In the genomic region with DNA sequence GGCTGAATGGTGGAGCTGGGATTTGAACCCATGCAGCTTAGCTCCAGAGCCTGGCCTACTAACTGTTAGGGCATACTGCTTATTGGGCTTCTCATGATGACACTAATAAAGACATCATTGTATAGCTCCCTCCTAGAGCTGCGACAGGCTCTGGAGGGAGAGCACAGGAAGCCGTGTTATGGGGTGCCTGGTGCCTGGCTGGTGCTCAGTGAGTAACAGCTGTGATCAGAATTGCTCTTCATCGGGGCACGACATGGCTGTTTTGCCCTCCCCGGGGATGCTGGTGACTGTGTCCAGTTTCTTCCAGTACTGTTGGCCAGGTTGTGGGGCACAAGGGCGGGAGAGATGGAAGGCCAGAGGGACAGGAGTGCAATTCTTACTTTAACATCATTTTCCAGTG, we compare ENCODE assay signal across 20 cellular contexts. TPM values are rescaled to one million over a fixed set of nuclear protein-coding genes. Genes with fewer than 3 reads are reported as not detected.
DNase-seq lines count a peak whose midpoint lies in the region; ATAC-seq and TF ChIP-seq lines count a peak whose summit lies in the region.
"Had no signal": no experiment of that assay in that cellular context is flagged by ENCODE, and none has a peak within 500 bp of the region (broad histone marks: within the 10 kb centered on the region; RNA-seq: fewer than 3 reads in every experiment).

No MANE protein-coding gene starts in this region.

- TF ChIP-seq POLR2A in IMR-90 (IDR thresholded peaks at IDR 0.05; ENCODE audit: low read depth, low read length), result no peak
- TF ChIP-seq POLR2A in gastrocnemius medialis (IDR thresholded peaks at IDR 0.05), result no peak

- H3K36me3 Mint-ChIP-seq in activated CD4-positive, alpha-beta T cell treated with anti-CD3 and anti-CD28 coated beads for 36 hours (ENCODE audit: low read depth), result no peaks in the 10 kb centered on the region
- peaks cover 3% of the 10 kb centered on the region for H3K36me3 Mint-ChIP-seq in central memory CD8-positive, alpha-beta T cell (ENCODE audit: insufficient read depth)
- H3K36me3 Mint-ChIP-seq in CD14-positive monocyte, result peaks cover 3% of the 10 kb centered on the region in 2 donors
- H3K36me3 Mint-ChIP-seq: activated CD8-positive, alpha-beta memory T cell treated with anti-CD3 and anti-CD28 coated beads, Interleukin-2, amount 10 ng/mL, durations not matched to agents 7 days and 5 days had no signal

- H3K9ac ChIP-seq in IMR-90 (ENCODE audit: low read depth, low read length), result no peak overlapping the region
- no peak overlapping the region for H3K9ac ChIP-seq in neuronal stem cell (ENCODE audit: low read depth, low read length, poor library complexity)

- H2AK9ac ChIP-seq in IMR-90 (replicated peaks; ENCODE audit: low read depth, low read length, poor library complexity), result no peak overlapping the region

- in situ Hi-C loops in IMR-90 (cut with MboI; ENCODE audit: low sequenced_read_pairs), result no loop called here
- in situ Hi-C loops in gastrocnemius medialis (cut with MboI; ENCODE audit: low sequenced_read_pairs in 4 of 4), result no loop called here

- intact Hi-C loops in activated CD4-positive, alpha-beta T cell treated with anti-CD3 and anti-CD28 coated beads for 36 hours (cut with DNase I, micrococcal nuclease), result no loop called here
- intact Hi-C loops in IMR-90 (cut with micrococcal nuclease) (no loop called here), gastrocnemius medialis (cut with DNase I; ENCODE audit: low total_unique reads) (no loop called here), CD14-positive monocyte (cut with micrococcal nuclease) (no loop called here)

- H2BK20ac ChIP-seq in IMR-90 (ENCODE audit: low read depth, low read length), result no peak overlapping the region

- H3K4me1 Mint-ChIP-seq in activated CD4-positive, alpha-beta T cell treated with anti-CD3 and anti-CD28 coated beads for 36 hours, result peaks cover 14% of the 10 kb centered on the region
- peaks cover 21% of the 10 kb centered on the region for H3K4me1 Mint-ChIP-seq in central memory CD8-positive, alpha-beta T cell
- H3K4me1 Mint-ChIP-seq in CD14-positive monocyte, result peaks cover 16% of the 10 kb centered on the region

- POLR2A ChIA-PET in activated CD4-positive, alpha-beta T cell treated with anti-CD3 and anti-CD28 coated beads for 36 hours (lab: Charles Lee), result interaction anchor here (0.5 kb wide), 1 partner anchor 20 kb away, joined by 3 read pairs; no protein-coding TSS in a partner anchor
- POLR2A ChIA-PET in IMR-90 (lab: Charles Lee; ENCODE audit: unreplicated experiment), result no interaction called here

- H3K4me3 ChIP-seq in IMR-90 (ENCODE audit: insufficient read depth, low read depth, low read length) (no peak overlapping the region), neuronal stem cell (ENCODE audit: low read length in 2 of 2) (no peak overlapping the region), gastrocnemius medialis (no peak overlapping the region)
- H3K4me3 ChIP-seq: heart right ventricle had no signal

- peaks cover 3% of the 10 kb centered on the region; the same call in 1 of the 2 replicates for H3K4me1 ChIP-seq in IMR-90 (ENCODE audit: control insufficient read depth, insufficient read depth, low read length)
- H3K4me1 ChIP-seq in neuronal stem cell (ENCODE audit: control insufficient read depth in 2 of 2, insufficient read depth in 1 of 2, low read depth in 1 of 2, low read length in 2 of 2), result peaks cover 5% of the 10 kb centered on the region in 2 donors
- no peaks in the 10 kb centered on the region for H3K4me1 ChIP-seq in gastrocnemius medialis

- H4K20me1 ChIP-seq in IMR-90 (ENCODE audit: insufficient read depth, low read length), result no peaks in the 10 kb centered on the region

- H3K36me3 ChIP-seq in IMR-90 (ENCODE audit: control insufficient read depth, insufficient read depth, low read length) (no peaks in the 10 kb centered on the region), neuronal stem cell (replicated peaks in 1 of 2; ENCODE audit: control insufficient read depth in 2 of 2, insufficient read depth in 2 of 2, low read length in 2 of 2) (no peaks in the 10 kb centered on the region), gastrocnemius medialis (no peaks in the 10 kb centered on the region)
- H3K36me3 ChIP-seq: heart right ventricle had no signal

- peak overlapping the region; percentile 30 for H3K4me3 Mint-ChIP-seq in activated CD4-positive, alpha-beta T cell treated with anti-CD3 and anti-CD28 coated beads for 36 hours
- H3K4me3 Mint-ChIP-seq in central memory CD8-positive, alpha-beta T cell, result peak overlapping the region; percentile 72
- H3K4me3 Mint-ChIP-seq in CD14-positive monocyte, result peak overlapping the region in 1 of 2 donors; percentile 12

- 25% methylated on average over 2 of the region's 6 CpGs; no CpG with 5 or more reads in 1 of the 2 experiments for WGBS in IMR-90 (ENCODE audit: extremely low coverage in 2 of 2, insufficient read length in 1 of 2), 2 experiments
- WGBS in neuronal stem cell (ENCODE audit: extremely low coverage in 2 of 2, insufficient read length in 2 of 2, insufficient replicate concordance in 1 of 2), 2 donors, result no CpG with 5 or more reads among the region's 6 CpGs

- H3K9me3 ChIP-seq in IMR-90 (ENCODE audit: control insufficient read depth, insufficient read depth, low read length) (peaks cover 9% of the 10 kb centered on the region), neuronal stem cell (replicated peaks in 1 of 2; ENCODE audit: control insufficient read depth in 2 of 2, insufficient read depth in 1 of 2, low read depth in 1 of 2, low read length in 2 of 2) (peaks cover 0 to 9% of the 10 kb centered on the region in 2 donors), gastrocnemius medialis (no peaks in the 10 kb centered on the region)
- H3K9me3 ChIP-seq: heart right ventricle had no signal

- H3K27ac Mint-ChIP-seq in activated CD4-positive, alpha-beta T cell treated with anti-CD3 and anti-CD28 coated beads for 36 hours, result no peak overlapping the region
- peak overlapping the region; percentile 18 for H3K27ac Mint-ChIP-seq in central memory CD8-positive, alpha-beta T cell (ENCODE audit: low read depth)
- peak overlapping the region in 1 of 7 donors; percentile 60 for H3K27ac Mint-ChIP-seq in CD14-positive monocyte
- H3K27ac Mint-ChIP-seq: activated CD8-positive, alpha-beta memory T cell treated with anti-CD3 and anti-CD28 coated beads, Interleukin-2, amount 10 ng/mL, durations not matched to agents 7 days and 5 days had no signal

- no peak overlapping the region for H2AK5ac ChIP-seq in IMR-90 (ENCODE audit: low read depth, low read length)
- no peak overlapping the region for H2AK5ac ChIP-seq in neuronal stem cell (ENCODE audit: low read depth, low read length)

- H3K27ac ChIP-seq in IMR-90 (ENCODE audit: insufficient read depth, low read length), result no peak overlapping the region
- no peak overlapping the region for H3K27ac ChIP-seq in neuronal stem cell (replicated peaks; ENCODE audit: low read length)
- no peak overlapping the region for H3K27ac ChIP-seq in gastrocnemius medialis
- H3K27ac ChIP-seq: heart right ventricle, HL-60 had no signal

- H3K9me3 Mint-ChIP-seq in activated CD4-positive, alpha-beta T cell treated with anti-CD3 and anti-CD28 coated beads for 36 hours (ENCODE audit: low read depth), result no peaks in the 10 kb centered on the region
- no peaks in the 10 kb centered on the region for H3K9me3 Mint-ChIP-seq in central memory CD8-positive, alpha-beta T cell
- H3K9me3 Mint-ChIP-seq in CD14-positive monocyte, result peaks cover 0 to 10% (median 2%) of the 10 kb centered on the region in 7 donors

- no peak for ATAC-seq in activated CD4-positive, alpha-beta T cell treated with anti-CD3 and anti-CD28 coated beads for 36 hours
- ATAC-seq in IMR-90 (ENCODE audit: low read depth), result no peak
- no peak for ATAC-seq in central memory CD8-positive, alpha-beta T cell (replicated peaks; ENCODE audit: extremely low read depth, poor library complexity, severe bottlenecking)
- no peak for ATAC-seq in gastrocnemius medialis
- ATAC-seq: activated CD8-positive, alpha-beta memory T cell treated with anti-CD3 and anti-CD28 coated beads, Interleukin-2, amount 10 ng/mL, durations not matched to agents 7 days and 5 days; heart right ventricle; left ventricle myocardium superior; PC-3 had no signal

- no peak for TF ChIP-seq RAD21 in IMR-90 (IDR thresholded peaks at IDR 0.05; ENCODE audit: low read length)

- H3K79me1 ChIP-seq in IMR-90 (ENCODE audit: low read depth in 1 of 2, low read length in 2 of 2) (no peaks in the 10 kb centered on the region), neuronal stem cell (ENCODE audit: low read depth, low read length) (no peaks in the 10 kb centered on the region)

- H3K9me1 ChIP-seq in IMR-90 (ENCODE audit: insufficient read depth, low read length), result no peaks in the 10 kb centered on the region

- H2BK5ac ChIP-seq in IMR-90 (ENCODE audit: low read depth, low read length, poor library complexity, severe bottlenecking) (no peak overlapping the region), neuronal stem cell (ENCODE audit: low read length) (no peak overlapping the region)

- peaks cover 26% of the 10 kb centered on the region for H3K27me3 Mint-ChIP-seq in activated CD4-positive, alpha-beta T cell treated with anti-CD3 and anti-CD28 coated beads for 36 hours
- H3K27me3 Mint-ChIP-seq in central memory CD8-positive, alpha-beta T cell, result peaks cover 20% of the 10 kb centered on the region
- peaks cover 7 to 55% (median 30%) of the 10 kb centered on the region in 3 donors for H3K27me3 Mint-ChIP-seq in CD14-positive monocyte (ENCODE audit: low read depth in 3 of 3)

- no peak overlapping the region for H3K18ac ChIP-seq in IMR-90 (ENCODE audit: low read depth, low read length)
- H3K18ac ChIP-seq in neuronal stem cell (ENCODE audit: low read length), result no peak overlapping the region

- H3K23ac ChIP-seq in IMR-90 (ENCODE audit: low read depth, low read length) (no peak overlapping the region), neuronal stem cell (ENCODE audit: low read depth, low read length, poor library complexity) (peak overlapping the region; percentile 68)

- no peak overlapping the region for H2BK12ac ChIP-seq in neuronal stem cell (ENCODE audit: low read length)

- H2BK15ac ChIP-seq in IMR-90 (ENCODE audit: low read depth, low read length) (no peak overlapping the region), neuronal stem cell (ENCODE audit: low read length) (no peak overlapping the region)

- TF ChIP-seq CTCF in IMR-90 (conservative IDR thresholded peaks at IDR 0.05; ENCODE audit: low read depth, low read length), result no peak
- no peak for TF ChIP-seq CTCF in gastrocnemius medialis (IDR thresholded peaks at IDR 0.05 in 4 of 5, conservative IDR thresholded peaks at IDR 0.05 in 1 of 5)
- no peak for TF ChIP-seq CTCF in CD14-positive monocyte (IDR thresholded peaks at IDR 0.05)

- CTCF ChIA-PET in activated CD4-positive, alpha-beta T cell treated with anti-CD3 and anti-CD28 coated beads for 36 hours (lab: Charles Lee), result interaction anchor here (0.6 to 1.7 kb wide), 7 partner anchors 12 to 843 kb away, joined by 3 to 6 read pairs (median 3); a partner anchor contains a TSS
- CTCF ChIA-PET in IMR-90 (lab: Yijun Ruan, JAX), result no interaction called here

- H3K27me3 ChIP-seq in IMR-90 (ENCODE audit: control insufficient read depth, insufficient read depth, low read length) (peaks cover 37% of the 10 kb centered on the region), neuronal stem cell (ENCODE audit: control insufficient read depth in 3 of 3, insufficient read depth in 3 of 3, low read depth in 1 of 3, low read length in 3 of 3) (peaks cover 2 to 59% (median 36%) of the 10 kb centered on the region in 3 experiments), gastrocnemius medialis (peaks cover 0 to 25% (median 21%) of the 10 kb centered on the region in 3 donors)

- no peak overlapping the region for H3K4me2 ChIP-seq in IMR-90 (ENCODE audit: low read depth, low read length)
- no peak overlapping the region for H3K4me2 ChIP-seq in neuronal stem cell (ENCODE audit: insufficient read depth, low read length, poor library complexity, severe bottlenecking)

- BruUV-seq in IMR-90 (replicated peaks; lab: Mats Ljungman, UMichigan), result no TSS peak

- dilution Hi-C loops in IMR-90 (cut with HindIII; ENCODE audit: low sequenced_read_pairs, unreplicated experiment), result no loop called here

- H3K4ac ChIP-seq in IMR-90 (ENCODE audit: low read depth, low read length) (no peak overlapping the region), neuronal stem cell (ENCODE audit: low read length) (no peak overlapping the region)

- no peak overlapping the region for H3K56ac ChIP-seq in IMR-90 (ENCODE audit: extremely low read depth, insufficient read depth, low read length)

- peak overlapping the region; percentile 2 for H2AFZ ChIP-seq in IMR-90 (replicated peaks; ENCODE audit: low read length, poor library complexity)
- H2AFZ ChIP-seq in neuronal stem cell (ENCODE audit: low read length), result no peak overlapping the region

- H2BK120ac ChIP-seq in IMR-90 (ENCODE audit: low read depth, low read length) (no peak overlapping the region), neuronal stem cell (ENCODE audit: low read depth, low read length) (no peak overlapping the region)

- no peak for DNase-seq in activated CD4-positive, alpha-beta T cell treated with anti-CD3 and anti-CD28 coated beads for 36 hours
- DNase-seq in activated CD4-positive, alpha-beta T cell treated with anti-CD3 and anti-CD28 coated beads, Interleukin-2, amount 50 U/mL, for 48 hours, result no peak
- no peak for DNase-seq in IMR-90
- DNase-seq in central memory CD8-positive, alpha-beta T cell (ENCODE audit: low spot score in 2 of 2), result no peak
- no peak for DNase-seq in neuronal stem cell (ENCODE audit: low spot score)
- no peak for DNase-seq in gastrocnemius medialis
- no peak for DNase-seq in DMS 273 (lab: John Stamatoyannopoulos, UW; ENCODE audit: unreplicated experiment)
- DNase-seq in CD14-positive monocyte (ENCODE audit: low spot score), result no peak
- DNase-seq: activated CD8-positive, alpha-beta memory T cell treated with anti-CD3 and anti-CD28 coated beads, Interleukin-2, amount 10 ng/mL, durations not matched to agents 7 days and 5 days; activated naive CD4-positive, alpha-beta T cell; cortex of kidney; DMS153; H7; heart right ventricle; left ventricle myocardium superior; NCI-H187; NCI-H2227 treated with DMSO at 0.1 percent for 48 hours; PC-3; stimulated activated CD4-positive, alpha-beta T cell treated with anti-CD3 and anti-CD28 coated beads, Interleukin-2, amount 100 ng/mL, for 24 hours had no signal

- no peak overlapping the region for H4K91ac ChIP-seq in IMR-90 (ENCODE audit: insufficient read depth, low read depth, low read length)
- H4K91ac ChIP-seq in neuronal stem cell (ENCODE audit: low read depth, low read length, poor library complexity), result no peak overlapping the region

- H4K8ac ChIP-seq in IMR-90 (ENCODE audit: low read depth in 2 of 2, low read length in 2 of 2) (no peak overlapping the region), neuronal stem cell (ENCODE audit: low read depth, low read length) (no peak overlapping the region)

- no peak overlapping the region for H3K14ac ChIP-seq in IMR-90 (replicated peaks; ENCODE audit: low read depth, low read length)
- no peak overlapping the region for H3K14ac ChIP-seq in neuronal stem cell (ENCODE audit: low read length)

- no peak overlapping the region for H4K5ac ChIP-seq in IMR-90 (ENCODE audit: low read depth, low read length)

RNA-seq across cellular contexts. Expression of a gene that starts 5.1 kb away (rescaled TPM):
- total RNA-seq in activated CD4-positive, alpha-beta T cell treated with anti-CD3 and anti-CD28 coated beads for 36 hours, result 1 to 10 TPM in 1 of 2 experiments, under 1 TPM in 1; 0.86 to 1.2 TPM
- total RNA-seq in IMR-90 (2012; rRNA removed) (under 0.01 and 0.36 TPM in 2 replicates), gastrocnemius medialis (1 to 10 TPM in 1 of 4 donors, under 1 TPM in 1, not detected in 2; 0.35 to 1.4 TPM)
- polyA plus RNA-seq in IMR-90 (2012; rRNA removed) (0.27 and 0.31 TPM in 2 replicates), CD14-positive monocyte (under 1 TPM; 0.24 to 0.39 TPM)
- 0.15 and 0.93 TPM in 2 replicates for polyA plus RNA-seq in IMR-90 (2012; cell fraction: cytosol; rRNA removed)
- polyA plus RNA-seq in IMR-90 (2012; cell fraction: nucleus; rRNA removed; ENCODE audit: low replicate concordance), result 0.36 and 0.54 TPM in 2 replicates
- polyA plus RNA-seq in neuronal stem cell (2013, experiment 1 of 2), result 0.03 TPM
- polyA plus RNA-seq in neuronal stem cell (2013, experiment 2 of 2), result 0.12 TPM

RNA-seq across cellular contexts. Expression of a gene that starts 16.3 kb away (rescaled TPM):
- 100 to 1,000 TPM; 103 to 110 TPM for total RNA-seq in activated CD4-positive, alpha-beta T cell treated with anti-CD3 and anti-CD28 coated beads for 36 hours
- total RNA-seq in IMR-90 (2012; rRNA removed) (0.54 and 0.83 TPM in 2 replicates), gastrocnemius medialis (1 to 10 TPM in 3 of 4 donors, not detected in 1; 1.1 to 4.1 (median 1.7) TPM)
- polyA plus RNA-seq in IMR-90 (2012; rRNA removed) (0.99 and 1.2 TPM in 2 replicates), CD14-positive monocyte (10 to 100 TPM; 12.9 to 17.1 TPM)
- 0.80 and 0.93 TPM in 2 replicates for polyA plus RNA-seq in IMR-90 (2012; cell fraction: cytosol; rRNA removed)
- polyA plus RNA-seq in IMR-90 (2012; cell fraction: nucleus; rRNA removed; ENCODE audit: low replicate concordance), result 1.3 and 4.5 TPM in 2 replicates
- 0.20 TPM for polyA plus RNA-seq in neuronal stem cell (2013, experiment 1 of 2)
- 0.11 TPM for polyA plus RNA-seq in neuronal stem cell (2013, experiment 2 of 2)

RNA-seq across cellular contexts. Expression of a gene that starts 30.0 kb away (rescaled TPM):
- total RNA-seq in activated CD4-positive, alpha-beta T cell treated with anti-CD3 and anti-CD28 coated beads for 36 hours, result 1 to 10 TPM; 5.4 to 6.8 TPM
- total RNA-seq in IMR-90 (2012; rRNA removed) (5.0 and 10.3 TPM in 2 replicates), gastrocnemius medialis (1 to 10 TPM; 1.4 to 7.3 (median 2.1) TPM)
- polyA plus RNA-seq in IMR-90 (2012; rRNA removed) (1.2 and 2.1 TPM in 2 replicates), CD14-positive monocyte (1 to 10 TPM in 1 of 2 donors, under 1 TPM in 1; 0.80 to 2.5 TPM)
- polyA plus RNA-seq in IMR-90 (2012; cell fraction: cytosol; rRNA removed), result 0.08 and 0.53 TPM in 2 replicates
- polyA plus RNA-seq in IMR-90 (2012; cell fraction: nucleus; rRNA removed; ENCODE audit: low replicate concordance), result 0.45 and 3.6 TPM in 2 replicates
- 4.2 TPM for polyA plus RNA-seq in neuronal stem cell (2013, experiment 1 of 2)
- polyA plus RNA-seq in neuronal stem cell (2013, experiment 2 of 2), result 4.7 TPM

RNA-seq across cellular contexts. Expression of a gene that starts 42.4 kb away (rescaled TPM):
- total RNA-seq in activated CD4-positive, alpha-beta T cell treated with anti-CD3 and anti-CD28 coated beads for 36 hours, result 10 to 100 TPM; 64.4 to 65.2 TPM
- 4.8 and 5.8 TPM in 2 replicates for total RNA-seq in IMR-90 (2012; rRNA removed)
- 21.4 and 24.3 TPM in 2 replicates for polyA plus RNA-seq in IMR-90 (2012; rRNA removed)
- 8.3 and 9.1 TPM in 2 replicates for polyA plus RNA-seq in IMR-90 (2012; cell fraction: cytosol; rRNA removed)
- 60.7 and 76.3 TPM in 2 replicates for polyA plus RNA-seq in IMR-90 (2012; cell fraction: nucleus; rRNA removed; ENCODE audit: low replicate concordance)
- 21.9 TPM for polyA plus RNA-seq in neuronal stem cell (2013, experiment 1 of 2)
- polyA plus RNA-seq in neuronal stem cell (2013, experiment 2 of 2), result 20.9 TPM
- 1 to 10 TPM; 4.5 to 9.1 (median 7.1) TPM for total RNA-seq in gastrocnemius medialis
- polyA plus RNA-seq in CD14-positive monocyte, result 1 to 10 TPM; 1.3 to 2.4 TPM

Comparison
In these comparisons a context has a peak if more than half of its experiments do, and no peak if none do; other contexts are left out.
1. RNA of a gene that starts 16.3 kb away (total RNA-seq): 103 to 110 TPM in activated CD4-positive, alpha-beta T cell treated with anti-CD3 and anti-CD28 coated beads for 36 hours; 1.1 to 4.1 TPM in gastrocnemius medialis and 0.54 to 0.83 TPM in IMR-90; every median in the first group is over 10 times any median in the second.